In genomic region chr17:63918789-63919305, GRCh38 we compare ENCODE assay signal across 8 cellular contexts. TPM values are rescaled to one million over a fixed set of nuclear protein-coding genes. Genes with fewer than 3 reads are reported as not detected.
DNase-seq lines count a peak whose midpoint lies in the region; ATAC-seq and TF ChIP-seq lines count a peak whose summit lies in the region.
"Not testable (repeated sequence)": the region's sequence is repeated elsewhere in the genome, so short reads cannot be mapped to it uniquely, and the experiment has no call there.
"Had no signal": no experiment of that assay in that cellular context is flagged by ENCODE, and none has a peak within 500 bp of the region (broad histone marks: within the 10 kb centered on the region; RNA-seq: fewer than 3 reads in every experiment).

Gene GH1 (minus strand): TSS chr17:63918839. CDS start chr17:63918776, 63 bp downstream.

- not testable (repeated sequence) for H3K4me1 ChIP-seq in HUES6 (ENCODE audit: control insufficient read depth, insufficient read depth, low read length); NT2/D1 (ENCODE audit: insufficient read depth, insufficient read length)

- H3K36me3 ChIP-seq in HUES6 (ENCODE audit: control insufficient read depth, insufficient read depth, low read length); NT2/D1 (ENCODE audit: insufficient read depth, insufficient read length, low read length): not testable (repeated sequence)

- not testable (repeated sequence) for H3K9me3 Mint-ChIP-seq in CD4-positive, alpha-beta T cell; T-helper 2 cell treated with Interferon-gamma antibody and Interleukin-4, amounts not matched to agents 5 μg/mL and 100 μg/mL, for 36 hours; chondrocyte (ENCODE audit: low read depth); immature natural killer cell; naive thymus-derived CD8-positive, alpha-beta T cell

- H3K27me3 Mint-ChIP-seq in CD4-positive, alpha-beta T cell; T-helper 2 cell treated with Interferon-gamma antibody and Interleukin-4, amounts not matched to agents 5 μg/mL and 100 μg/mL, for 36 hours (ENCODE audit: low read depth); immature natural killer cell (ENCODE audit: low read depth in 3 of 3); naive thymus-derived CD8-positive, alpha-beta T cell: not testable (repeated sequence)
- H3K27me3 Mint-ChIP-seq in chondrocyte (ENCODE audit: low read depth) = peaks cover 42% of the 10 kb centered on the region

- not testable (repeated sequence) for H3K27me3 ChIP-seq in CD4-positive, alpha-beta T cell (ENCODE audit: control insufficient read depth, insufficient read depth, low read length); NT2/D1 (ENCODE audit: insufficient read depth, insufficient read length)
- peaks cover 18% of the 10 kb centered on the region for H3K27me3 ChIP-seq in HUES6 (ENCODE audit: control insufficient read depth, insufficient read depth, low read length)

- H3K36me3 Mint-ChIP-seq in CD4-positive, alpha-beta T cell (ENCODE audit: low read depth); T-helper 2 cell treated with Interferon-gamma antibody and Interleukin-4, amounts not matched to agents 5 μg/mL and 100 μg/mL, for 36 hours (ENCODE audit: low read depth); chondrocyte (ENCODE audit: low read depth); immature natural killer cell; naive thymus-derived CD8-positive, alpha-beta T cell: not testable (repeated sequence)

- ATAC-seq in CD4-positive, alpha-beta T cell (ENCODE audit: poor library complexity); naive thymus-derived CD8-positive, alpha-beta T cell: not testable (repeated sequence)

- CTCF ChIA-PET in CD4-positive, alpha-beta T cell (lab: Charles Lee) = interaction anchor here (0.6 to 3.0 kb wide), 32 partner anchors 8 to 257 kb away, joined by 3 to 75 read pairs (median 4); partner anchors contain the start of genes CD79B, CSHL1 and ICAM2

- not testable (repeated sequence) for H3K27ac ChIP-seq in CD4-positive, alpha-beta T cell (ENCODE audit: low read depth, low read length); HUES6 (ENCODE audit: low read depth, low read length)

- H3K9me3 ChIP-seq in CD4-positive, alpha-beta T cell (ENCODE audit: control insufficient read depth, low read length); HUES6 (ENCODE audit: control insufficient read depth, insufficient read depth, low read depth, low read length); NT2/D1 (ENCODE audit: insufficient read depth, low read length): not testable (repeated sequence)

- H3K4me3 ChIP-seq in HUES6 (ENCODE audit: low read depth, low read length) = peak within 1 kb of the TSS; percentile 36
- H3K4me3 ChIP-seq in NT2/D1 (ENCODE audit: insufficient read length, low read depth) = not testable (repeated sequence)

- intact Hi-C loops in CD4-positive, alpha-beta T cell (cut with DNase I, micrococcal nuclease) = loop anchor here (1.0 to 5.0 kb wide), 9 partner anchors 27 to 363 kb away; partner anchors contain the start of gene ERN1 (in 1 of the 2)

- not testable (repeated sequence) for H3K9ac ChIP-seq in HUES6 (ENCODE audit: low read length)
- H3K9ac ChIP-seq in NT2/D1 (ENCODE audit: insufficient read length, low read depth) = peak within 1 kb of the TSS; percentile 21

- TF ChIP-seq CTCF in CD4-positive, alpha-beta T cell (IDR thresholded peaks at IDR 0.05); chondrocyte (IDR thresholded peaks at IDR 0.05): not testable (repeated sequence)

- DNase-seq in CD4-positive, alpha-beta T cell; NT2/D1 (ENCODE audit: low read depth, low spot score); T-helper 2 cell treated with Interferon-gamma antibody and Interleukin-4, amounts not matched to agents 5 μg/mL and 100 μg/mL, for 36 hours (ENCODE audit: low spot score); immature natural killer cell; naive thymus-derived CD8-positive, alpha-beta T cell: not testable (repeated sequence)
- peak; percentile 18 for DNase-seq in chondrocyte (ENCODE audit: low spot score)

- H3K4me1 Mint-ChIP-seq in CD4-positive, alpha-beta T cell (ENCODE audit: low read depth); T-helper 2 cell treated with Interferon-gamma antibody and Interleukin-4, amounts not matched to agents 5 μg/mL and 100 μg/mL, for 36 hours (ENCODE audit: low read depth); chondrocyte (ENCODE audit: low read depth); immature natural killer cell: not testable (repeated sequence)
- H3K4me1 Mint-ChIP-seq in naive thymus-derived CD8-positive, alpha-beta T cell = peaks cover 4 to 47% (median 9%) of the 10 kb centered on the region in 4 donors

- peak within 1 kb of the TSS; percentile 9 for H3K27ac Mint-ChIP-seq in CD4-positive, alpha-beta T cell
- peak within 1 kb of the TSS; percentile 49 for H3K27ac Mint-ChIP-seq in T-helper 2 cell treated with Interferon-gamma antibody and Interleukin-4, amounts not matched to agents 5 μg/mL and 100 μg/mL, for 36 hours
- peak within 1 kb of the TSS; percentile 41 for H3K27ac Mint-ChIP-seq in chondrocyte (ENCODE audit: unreplicated experiment)
- H3K27ac Mint-ChIP-seq in immature natural killer cell = peak within 1 kb of the TSS in 4 of 6 donors; percentile 55 to 88 (median 72)
- H3K27ac Mint-ChIP-seq in naive thymus-derived CD8-positive, alpha-beta T cell = peak within 1 kb of the TSS in 7 of 10 donors; percentile 12 to 87 (median 43)

- POLR2A ChIA-PET in CD4-positive, alpha-beta T cell (lab: Charles Lee) = interaction anchor here (0.6 to 2.5 kb wide), 11 partner anchors 14 to 227 kb away, joined by 3 to 17 read pairs (median 5); partner anchors contain the start of genes CD79B and ICAM2
- POLR2A ChIA-PET in naive thymus-derived CD8-positive, alpha-beta T cell (lab: Charles Lee) = interaction anchor here (0.7 to 2.8 kb wide), 12 partner anchors 13 to 227 kb away, joined by 3 to 23 read pairs (median 8); partner anchors contain the start of genes CD79B, ICAM2 and PRR29

- H3K4me3 Mint-ChIP-seq in CD4-positive, alpha-beta T cell; T-helper 2 cell treated with Interferon-gamma antibody and Interleukin-4, amounts not matched to agents 5 μg/mL and 100 μg/mL, for 36 hours; chondrocyte (ENCODE audit: unreplicated experiment); immature natural killer cell: not testable (repeated sequence)
- peak within 1 kb of the TSS in 1 of 10 donors; percentile 66 for H3K4me3 Mint-ChIP-seq in naive thymus-derived CD8-positive, alpha-beta T cell

RNA-seq across cellular contexts. Expression of gene GH1, which starts in this region (rescaled TPM):
- total RNA-seq in CD4-positive, alpha-beta T cell = not detected
- not detected in 3 replicates for total RNA-seq in chondrocyte
- polyA plus RNA-seq in immature natural killer cell = not detected
- total RNA-seq in naive thymus-derived CD8-positive, alpha-beta T cell = not detected
- not detected for polyA plus RNA-seq in naive thymus-derived CD8-positive, alpha-beta T cell
- total RNA-seq: HT1080 had no signal

Comparison
In these comparisons a context has a peak if more than half of its experiments do, and no peak if none do; other contexts are left out.
1. Peak in DNase-seq in chondrocyte; RNA of the gene not detected or under 1 TPM.
2. H3K27ac Mint-ChIP-seq: peak in every context shown above with its lines; median percentile 72 in immature natural killer cell; 49 in T-helper 2 cell treated with Interferon-gamma antibody and Interleukin-4, amounts not matched to agents 5 μg/mL and 100 μg/mL, for 36 hours; 43 in naive thymus-derived CD8-positive, alpha-beta T cell; 41 in chondrocyte; 9 in CD4-positive, alpha-beta T cell.